8 cellular contexts compared by ENCODE assay signal in genomic region chr12:6532927-6533652, GRCh38. TPM values are rescaled to one million over a fixed set of nuclear protein-coding genes. Genes with fewer than 3 reads are reported as not detected.
DNase-seq lines count a peak whose midpoint lies in the region; ATAC-seq and TF ChIP-seq lines count a peak whose summit lies in the region.

No MANE protein-coding gene starts in this region.

- 2% methylated on average over 14 of the region's 14 CpGs; no CpG with 5 or more reads in 1 of the 2 donors for WGBS in transverse colon (ENCODE audit: low coverage in 1 of 2), 2 donors

- no peaks in the 10 kb centered on the region for H3K27me3 Mint-ChIP-seq in activated T-cell treated with anti-CD3 and anti-CD28 coated beads, Interleukin-2, amount 50 U/mL, for 24 hours

- H3K9me3 Mint-ChIP-seq in activated T-cell treated with anti-CD3 and anti-CD28 coated beads, Interleukin-2, amount 50 U/mL, for 24 hours, result no peaks in the 10 kb centered on the region

- peak overlapping the region; percentile 94 to 98 (median 98) for H3K27ac ChIP-seq in transverse colon

- H3K4me1 ChIP-seq in transverse colon, result peaks cover 31 to 50% (median 42%) of the 10 kb centered on the region in 4 donors

- H3K9me3 ChIP-seq in transverse colon, result no peaks in the 10 kb centered on the region

- peaks cover 41% of the 10 kb centered on the region for H3K4me1 Mint-ChIP-seq in activated T-cell treated with anti-CD3 and anti-CD28 coated beads, Interleukin-2, amount 50 U/mL, for 24 hours (ENCODE audit: low read depth)

- in situ Hi-C loops in transverse colon (cut with MboI; ENCODE audit: low pct_ligation_motif_present in 1 of 4, low pct_unique_long_range_greater_than_20kb in 1 of 4, low sequenced_read_pairs in 3 of 4), result loop anchor here in 1 of 4 donors (25.0 kb wide), 2 partner anchors 96 to 196 kb away; partner anchors contain the start of genes CD27 and TNFRSF1A

- TF ChIP-seq EP300 in transverse colon (IDR thresholded peaks at IDR 0.05; ENCODE audit: low read depth), result no peak

- DNase-seq in activated T-cell treated with anti-CD3 and anti-CD28 coated beads for 24 hours (ENCODE audit: low read depth), result peak; percentile 41
- no peak for DNase-seq in activated T-cell treated with anti-CD3 and anti-CD28 coated beads for 4 hours
- DNase-seq in NCI-H2171 (lab: John Stamatoyannopoulos, UW), result peak; percentile 97
- peak; percentile 76 for DNase-seq in activated T-cell treated with anti-CD3 and anti-CD28 coated beads, Interleukin-2, amount 50 U/mL, for 24 hours
- peak; percentile 53 for DNase-seq in fibroblast of mammary gland (ENCODE audit: low read depth)
- peak; percentile 79 for DNase-seq in myocyte (ENCODE audit: low read depth)
- peak; percentile 73 for DNase-seq in transverse colon

- H3K4me3 ChIP-seq in fibroblast of mammary gland (ENCODE audit: control insufficient read depth, low read depth, low read length), result peak overlapping the region; percentile 96
- peak overlapping the region; percentile 71 to 82 (median 72) for H3K4me3 ChIP-seq in transverse colon

- peak; percentile 9 for ATAC-seq in HG02852 (IDR thresholded peaks at IDR 0.05; ENCODE audit: unreplicated experiment)

- H3K36me3 Mint-ChIP-seq in activated T-cell treated with anti-CD3 and anti-CD28 coated beads, Interleukin-2, amount 50 U/mL, for 24 hours (ENCODE audit: low read depth), result peaks cover 97% of the 10 kb centered on the region

- H3K4me3 Mint-ChIP-seq in activated T-cell treated with anti-CD3 and anti-CD28 coated beads, Interleukin-2, amount 50 U/mL, for 24 hours, result peak overlapping the region; percentile 92

- TF ChIP-seq CTCF in fibroblast of mammary gland (conservative IDR thresholded peaks at IDR 0.05; ENCODE audit: control insufficient read depth, insufficient read depth, low read depth, low read length) (no peak), transverse colon (IDR thresholded peaks at IDR 0.05) (no peak)

- peak overlapping the region; percentile 99 for H3K27ac Mint-ChIP-seq in activated T-cell treated with anti-CD3 and anti-CD28 coated beads, Interleukin-2, amount 50 U/mL, for 24 hours

- intact Hi-C loops in transverse colon (cut with DNase I; ENCODE audit: low total_unique reads), result loop anchor here (10.0 kb wide), 1 partner anchor 208 kb away; no protein-coding TSS in a partner anchor

- peaks cover 0 to 18% (median 11%) of the 10 kb centered on the region in 4 donors for H3K36me3 ChIP-seq in transverse colon

- H3K27me3 ChIP-seq in transverse colon, result no peaks in the 10 kb centered on the region

- peak; percentile 40 for TF ChIP-seq POLR2A in transverse colon (IDR thresholded peaks at IDR 0.05)

RNA-seq across cellular contexts. Expression of gene GAPDH, which starts 1.2 kb away (rescaled TPM):
- total RNA-seq in myocyte (5,449 and 7,261 TPM in 2 replicates), transverse colon (1,000 to 10,000 TPM; 1,806 to 2,946 (median 2,333) TPM)
- 8,217 TPM for polyA plus RNA-seq in myocyte (2012)

RNA-seq across cellular contexts. Expression of gene IFFO1, which starts 22.8 kb away (rescaled TPM):
- total RNA-seq in myocyte (221 and 252 TPM in 2 replicates), transverse colon (10 to 100 TPM in 1 of 4 donors, 1 to 10 TPM in 3; 6.1 to 54.2 (median 8.0) TPM)
- polyA plus RNA-seq in myocyte (2012), result 84.5 TPM

RNA-seq across cellular contexts. Expression of gene NOP2, which starts 35.0 kb away (rescaled TPM):
- total RNA-seq in myocyte (53.3 and 81.3 TPM in 2 replicates), transverse colon (100 to 1,000 TPM in 1 of 4 donors, 10 to 100 TPM in 3; 12.8 to 167 (median 30.5) TPM)
- 33.9 TPM for polyA plus RNA-seq in myocyte (2012)

RNA-seq across cellular contexts. Expression of gene NCAPD2, which starts 39.2 kb away (rescaled TPM):
- total RNA-seq in myocyte, result 15.5 and 40.4 TPM in 2 replicates
- polyA plus RNA-seq in myocyte (2012), result 17.4 TPM
- total RNA-seq in transverse colon, result 10 to 100 TPM; 18.3 to 20.2 (median 19.2) TPM

RNA-seq across cellular contexts. Expression of gene MRPL51, which starts 40.0 kb away (rescaled TPM):
- 66.5 and 92.2 TPM in 2 replicates for total RNA-seq in myocyte
- polyA plus RNA-seq in myocyte (2012), result 178 TPM
- total RNA-seq in transverse colon, result 10 to 100 TPM in 3 of 4 donors, 1 to 10 TPM in 1; 2.6 to 49.7 (median 40.9) TPM
